ENCODE assay signal across 1 cellular context in genomic region chr10:115826391-115826790, GRCh38.
TF ChIP-seq lines count a peak whose summit lies in the region.

No MANE protein-coding gene starts in this region.

TF ChIP-seq in IMR-90, 13 proteins besides CTCF, POLR2A, EP300 and RAD21:
- no peak for TF ChIP-seq MAFK (IDR thresholded peaks at IDR 0.05; ENCODE audit: low read depth, low read length)
- no peak for TF ChIP-seq USF2 (IDR thresholded peaks at IDR 0.05; ENCODE audit: low read depth, low read length)
- TF ChIP-seq FOS (IDR thresholded peaks at IDR 0.05; ENCODE audit: low read depth, low read length), result no peak
